In the genomic region with DNA sequence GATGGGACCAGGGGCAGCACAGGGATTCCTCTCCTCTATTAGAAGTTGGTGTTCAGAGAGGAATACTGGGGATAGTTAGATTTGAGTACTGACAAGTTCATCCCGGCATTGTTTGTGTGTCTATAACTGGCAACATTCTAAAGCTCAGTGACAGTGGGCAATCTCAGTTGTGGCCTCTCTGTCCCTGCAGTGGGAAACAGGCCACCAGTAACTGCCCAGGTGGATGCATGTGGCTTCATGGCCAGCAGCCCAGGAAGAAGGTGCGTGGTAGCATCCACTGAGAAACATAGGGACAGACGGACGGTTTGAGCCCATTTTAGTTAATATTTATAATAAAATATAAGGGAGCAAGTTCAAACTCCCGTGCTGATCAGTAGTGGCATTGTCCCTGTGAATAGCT, we compare ENCODE assay signal across 15 cellular contexts. TPM values are rescaled to one million over a fixed set of nuclear protein-coding genes. Genes with fewer than 3 reads are reported as not detected.
A peak's percentile ranks its signal among the peaks of the same experiment; 100 is the strongest.
DNase-seq lines count a peak whose midpoint lies in the region; ATAC-seq, FAIRE-seq and TF ChIP-seq lines count a peak whose summit lies in the region.
"Had no signal": no experiment of that assay in that cellular context is flagged by ENCODE, and none has a peak within 500 bp of the region (broad histone marks: within the 10 kb centered on the region; RNA-seq: fewer than 3 reads in every experiment).

No MANE protein-coding gene starts in this region.

- H3K36me3 ChIP-seq in OCI-LY7 (ENCODE audit: insufficient read depth, low read length) (peaks cover 5% of the 10 kb centered on the region; the same call in 1 of the 2 replicates), gastrocnemius medialis (peaks cover 0 to 24% of the 10 kb centered on the region in 2 donors)
- H3K36me3 ChIP-seq: BE2C had no signal

- FAIRE-seq in GM12891 (lab: Jason Lieb, UNC) (peak; percentile 31), RCC 7860 (lab: Jason Lieb, UNC) (no peak)

- H2AFZ ChIP-seq in OCI-LY7 (ENCODE audit: low read length): no peak overlapping the region

- POLR2A ChIA-PET in OCI-LY7 (lab: Charles Lee) (no interaction called here), T-cell (lab: Charles Lee) (no interaction called here)

- ATAC-seq in gastrocnemius medialis (no peak), T-cell (replicated peaks in 1 of 4) (no peak)

- H3K4me2 ChIP-seq in OCI-LY7 (ENCODE audit: low read length): 0 out of 2 replicates have a peak overlapping the region, but pooled peaks have one; percentile 17
- H3K4me2 ChIP-seq: KMS-11 had no signal

- H3K9me3 Mint-ChIP-seq in endothelial cell (ENCODE audit: unreplicated experiment) (no peaks in the 10 kb centered on the region), T-cell (no peaks in the 10 kb centered on the region)
- H3K9me3 Mint-ChIP-seq: CD8-positive, alpha-beta memory T cell had no signal

- H3K27me3 ChIP-seq in gastrocnemius medialis: no peaks in the 10 kb centered on the region
- H3K27me3 ChIP-seq: BE2C had no signal

- no peaks in the 10 kb centered on the region for H3K79me2 ChIP-seq in OCI-LY7 (ENCODE audit: insufficient read depth, low read depth, low read length)

- TF ChIP-seq POLR2A in GM12891 (IDR thresholded peaks at IDR 0.05; ENCODE audit: low read depth, low read length): no peak
- no peak for TF ChIP-seq POLR2A in gastrocnemius medialis (IDR thresholded peaks at IDR 0.05)

- DNase-seq in GM12891 (ENCODE audit: insufficient read length, low spot score) (no peak), OCI-LY7 (ENCODE audit: low spot score) (no peak), endothelial cell (ENCODE audit: low spot score) (no peak), gastrocnemius medialis (no peak), HK-2 (ENCODE audit: unreplicated experiment) (no peak), T-cell (no peak), RCC 7860 (ENCODE audit: low spot score) (no peak)
- DNase-seq: BE2C; CD8-positive, alpha-beta memory T cell; NCI-H1092 treated with DMSO at 0.1 percent for 48 hours; NCI-H1694 treated with DMSO at 0.1 percent for 48 hours; NCI-H446 treated with DMSO at 0.1 percent for 48 hours; NCI-H748 treated with DMSO at 0.1 percent for 48 hours; SHP77 had no signal

- peak overlapping the region; percentile 57 for H3K27ac Mint-ChIP-seq in endothelial cell (ENCODE audit: unreplicated experiment)
- H3K27ac Mint-ChIP-seq in T-cell: no peak overlapping the region

- H3K4me3 ChIP-seq in OCI-LY7 (ENCODE audit: low read depth, low read length, poor library complexity, severe bottlenecking) (no peak overlapping the region), gastrocnemius medialis (no peak overlapping the region)

- BruUV-seq in OCI-LY7 (replicated peaks; lab: Mats Ljungman, UMichigan): no TSS peak

- peaks cover 78% of the 10 kb centered on the region for H3K4me1 ChIP-seq in OCI-LY7 (ENCODE audit: insufficient read depth, low read length, poor library complexity, severe bottlenecking)
- peaks cover 8 to 23% of the 10 kb centered on the region in 2 donors for H3K4me1 ChIP-seq in gastrocnemius medialis
- H3K4me1 ChIP-seq: BE2C had no signal

- H3K9me2 ChIP-seq in OCI-LY7 (ENCODE audit: insufficient read depth, low read length): no peaks in the 10 kb centered on the region

- no peak for TF ChIP-seq CTCF in OCI-LY7 (conservative IDR thresholded peaks at IDR 0.05; ENCODE audit: low read length)
- no peak for TF ChIP-seq CTCF in endothelial cell (IDR thresholded peaks at IDR 0.05; ENCODE audit: unreplicated experiment)
- TF ChIP-seq CTCF in gastrocnemius medialis (IDR thresholded peaks at IDR 0.05 in 4 of 5, conservative IDR thresholded peaks at IDR 0.05 in 1 of 5): no peak

- intact Hi-C loops in OCI-LY7 (cut with micrococcal nuclease; ENCODE audit: unreplicated experiment): no loop called here
- intact Hi-C loops in gastrocnemius medialis (cut with DNase I; ENCODE audit: low total_unique reads): no loop called here

- H4K20me1 ChIP-seq in OCI-LY7 (ENCODE audit: insufficient read depth, low read length): no peaks in the 10 kb centered on the region

- H3K4me3 Mint-ChIP-seq in endothelial cell (ENCODE audit: unreplicated experiment) (no peak overlapping the region), T-cell (no peak overlapping the region)
- H3K4me3 Mint-ChIP-seq: CD8-positive, alpha-beta memory T cell had no signal

- peaks cover 26% of the 10 kb centered on the region for H3K4me1 Mint-ChIP-seq in endothelial cell (ENCODE audit: unreplicated experiment)
- peaks cover 15 to 17% (median 15%) of the 10 kb centered on the region in 3 donors for H3K4me1 Mint-ChIP-seq in T-cell

- peaks cover 5% of the 10 kb centered on the region for H3K27me3 Mint-ChIP-seq in endothelial cell (ENCODE audit: unreplicated experiment)
- peaks cover 34 to 38% of the 10 kb centered on the region in 2 donors for H3K27me3 Mint-ChIP-seq in T-cell

- H3K9me3 ChIP-seq in OCI-LY7 (ENCODE audit: low read length) (no peaks in the 10 kb centered on the region), gastrocnemius medialis (no peaks in the 10 kb centered on the region)
- H3K9me3 ChIP-seq: BE2C had no signal

- in situ Hi-C loops in gastrocnemius medialis (cut with MboI; ENCODE audit: low sequenced_read_pairs in 4 of 4): no loop called here

- H3K27ac ChIP-seq in OCI-LY7 (ENCODE audit: low read depth, low read length, poor library complexity, severe bottlenecking) (no peak overlapping the region), gastrocnemius medialis (peak overlapping the region in 3 of 4 donors; percentile 38 to 62 (median 55))
- H3K27ac ChIP-seq: KMS-11 had no signal

- CTCF ChIA-PET in OCI-LY7 (lab: Charles Lee; ENCODE audit: unreplicated experiment): no interaction called here
- CTCF ChIA-PET in T-cell (lab: Charles Lee): no interaction called here

- peaks cover 32% of the 10 kb centered on the region for H3K36me3 Mint-ChIP-seq in endothelial cell (ENCODE audit: low read depth, unreplicated experiment)
- H3K36me3 Mint-ChIP-seq in T-cell: peaks cover 24% of the 10 kb centered on the region

TF ChIP-seq in GM12891, 5 proteins besides CTCF, POLR2A, EP300 and RAD21:
- TF ChIP-seq TAF1 (IDR thresholded peaks at IDR 0.05; ENCODE audit: low read depth, low read length) (no peak), POU2F2 (IDR thresholded peaks at IDR 0.05; ENCODE audit: low read depth, low read length) (no peak), SPI1 (IDR thresholded peaks at IDR 0.05; ENCODE audit: low read depth, low read length) (no peak), POLR2AphosphoS5 (IDR thresholded peaks at IDR 0.05; ENCODE audit: low read depth, low read length) (no peak), PAX5 (IDR thresholded peaks at IDR 0.05; ENCODE audit: insufficient read depth, low read length, severe bottlenecking) (no peak)

RNA-seq across cellular contexts. Expression of gene B9D1, which starts 51.5 kb away (rescaled TPM):
- polyA plus RNA-seq in GM12891 (2012; ENCODE audit: low read depth, missing spikeins): 15.3 TPM
- total RNA-seq in OCI-LY7 (2014; rRNA removed; shearing (Covaris generic)): 35.8 and 38.1 TPM in 2 replicates
- total RNA-seq in OCI-LY7 (2022) (21.1 and 24.1 TPM in 2 replicates), endothelial cell (ENCODE audit: unreplicated experiment) (6.2 TPM), gastrocnemius medialis (10 to 100 TPM in 3 of 4 donors, 1 to 10 TPM in 1; 6.5 to 16.4 (median 14.5) TPM), T-cell (1 to 10 TPM; 1.2 to 2.5 (median 2.1) TPM)
